Comparison of ENCODE assay signal across 22 cellular contexts in the genomic region with DNA sequence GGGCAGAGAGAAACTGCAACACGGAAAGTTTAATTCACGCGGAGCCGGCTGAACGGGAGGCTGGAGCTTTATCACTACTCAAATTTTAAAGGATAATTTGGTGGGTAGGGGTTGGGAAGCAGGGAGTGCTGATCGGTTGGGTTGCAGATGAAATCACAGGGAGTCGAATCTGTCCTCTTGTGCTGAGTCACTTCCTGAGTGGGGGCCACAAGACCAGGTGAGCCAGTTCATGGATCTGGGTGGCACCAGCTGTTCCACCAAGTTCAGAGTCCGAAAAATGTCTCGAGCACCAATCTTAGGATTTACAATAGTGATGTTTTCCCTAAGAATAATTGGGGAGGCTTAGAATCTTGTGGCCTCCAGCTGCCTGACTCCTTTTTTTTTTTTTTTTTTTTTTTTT. TPM values are rescaled to one million over a fixed set of nuclear protein-coding genes. Genes with fewer than 3 reads are reported as not detected.
DNase-seq lines count a peak whose midpoint lies in the region; FAIRE-seq and TF ChIP-seq lines count a peak whose summit lies in the region.
"Had no signal": no experiment of that assay in that cellular context is flagged by ENCODE, and none has a peak within 500 bp of the region (broad histone marks: within the 10 kb centered on the region; RNA-seq: fewer than 3 reads in every experiment).

No MANE protein-coding gene starts in this region.

- no peak for FAIRE-seq in astrocyte (lab: Jason Lieb, UNC)
- no peak for FAIRE-seq in GM19239 (lab: Jason Lieb, UNC)
- FAIRE-seq: GM12892, GM18507 had no signal

- H3K4me3 ChIP-seq in astrocyte (ENCODE audit: insufficient read depth, low read depth, low read length) = no peak overlapping the region
- no peak overlapping the region for H3K4me3 ChIP-seq in hepatocyte

- H3K27ac ChIP-seq in astrocyte (ENCODE audit: low read depth, low read length) (no peak overlapping the region), hepatocyte (no peak overlapping the region)

- WGBS in hepatocyte (ENCODE audit: low lambda C conversion rate, missing lambda C conversion rate) = 74% methylated on average over 9 of the region's 9 CpGs

- H3K9me3 ChIP-seq in astrocyte (ENCODE audit: insufficient read depth, low read depth, low read length) = no peaks in the 10 kb centered on the region
- H3K9me3 ChIP-seq in hepatocyte (ENCODE audit: low read depth) = no peaks in the 10 kb centered on the region
- H3K9me3 ChIP-seq: Peyer's patch had no signal

- peaks cover 8% of the 10 kb centered on the region for H3K4me1 Mint-ChIP-seq in astrocyte (ENCODE audit: low read depth, unreplicated experiment)
- H3K4me1 Mint-ChIP-seq: CD8-positive, alpha-beta memory T cell had no signal

- peaks cover 5% of the 10 kb centered on the region for H3K27me3 ChIP-seq in astrocyte (ENCODE audit: insufficient read depth, low read length)
- no peaks in the 10 kb centered on the region for H3K27me3 ChIP-seq in hepatocyte
- H3K27me3 ChIP-seq: Peyer's patch had no signal

- H3K79me2 ChIP-seq in astrocyte (ENCODE audit: insufficient read depth, low read length) (no peaks in the 10 kb centered on the region), hepatocyte (no peaks in the 10 kb centered on the region)

- TF ChIP-seq CTCF in astrocyte (IDR thresholded peaks at IDR 0.05; ENCODE audit: insufficient read depth, low read depth, low read length) (no peak), hepatocyte (IDR thresholded peaks at IDR 0.05; ENCODE audit: poor library complexity) (no peak)

- DNase-seq in A172 (ENCODE audit: low spot score) = peak; percentile 31
- DNase-seq in DMS53 treated with DMSO at 0.1 percent for 48 hours (lab: John Stamatoyannopoulos, UW; ENCODE audit: unreplicated experiment) = peak; percentile 3
- DNase-seq in astrocyte (ENCODE audit: low read depth) = no peak
- no peak for DNase-seq in activated CD8-positive, alpha-beta memory T cell treated with anti-CD3 and anti-CD28 coated beads, Interleukin-2, amount 50 U/mL, for 48 hours
- DNase-seq in GM19239 (ENCODE audit: insufficient read length, low spot score) = no peak
- DNase-seq in hepatocyte (ENCODE audit: low spot score) = no peak
- DNase-seq: C1 segment of cervical spinal cord, DMS79, MM.1S, NCI-H1092, NCI-H146, NCI-H2029 treated with DMSO at 0.1 percent for 48 hours, NCI-H446 treated with DMSO at 0.1 percent for 48 hours, NCI-H69 had no signal

- H2AFZ ChIP-seq in astrocyte (ENCODE audit: low read depth, low read length) (no peak overlapping the region), hepatocyte (no peak overlapping the region)

- H3K9me3 Mint-ChIP-seq in astrocyte (ENCODE audit: unreplicated experiment) = peaks cover 2% of the 10 kb centered on the region
- H3K9me3 Mint-ChIP-seq: CD8-positive, alpha-beta memory T cell had no signal

- no peaks in the 10 kb centered on the region for H3K4me1 ChIP-seq in astrocyte (ENCODE audit: insufficient read depth, low read length)
- peaks cover 5% of the 10 kb centered on the region for H3K4me1 ChIP-seq in hepatocyte (ENCODE audit: insufficient read depth)

- peaks cover 2% of the 10 kb centered on the region for H3K36me3 Mint-ChIP-seq in astrocyte (ENCODE audit: low read depth, unreplicated experiment)

- peak overlapping the region; percentile 75 for H3K27ac Mint-ChIP-seq in astrocyte (ENCODE audit: unreplicated experiment)

- H4K20me1 ChIP-seq in astrocyte (ENCODE audit: insufficient read depth, low read length) (no peaks in the 10 kb centered on the region), hepatocyte (ENCODE audit: insufficient read depth, poor library complexity, severe bottlenecking) (no peaks in the 10 kb centered on the region)

- H3K36me3 ChIP-seq in astrocyte (ENCODE audit: insufficient read depth, low read length) = no peaks in the 10 kb centered on the region
- H3K36me3 ChIP-seq in hepatocyte (replicated peaks; ENCODE audit: insufficient read depth, low read depth) = no peaks in the 10 kb centered on the region
- H3K36me3 ChIP-seq: Peyer's patch had no signal

- no peaks in the 10 kb centered on the region for H3K9me2 ChIP-seq in hepatocyte (replicated peaks; ENCODE audit: insufficient read depth)

- no peak overlapping the region for H3K4me3 Mint-ChIP-seq in astrocyte (ENCODE audit: unreplicated experiment)

- H3K4me2 ChIP-seq in astrocyte (ENCODE audit: low read length) (no peak overlapping the region), hepatocyte (no peak overlapping the region)

- H3K9ac ChIP-seq in astrocyte (ENCODE audit: low read length) = no peak overlapping the region

- peaks cover 10% of the 10 kb centered on the region for H3K27me3 Mint-ChIP-seq in astrocyte (ENCODE audit: low read depth, unreplicated experiment)

RNA-seq across cellular contexts. Expression of a gene that starts 3.6 kb away (rescaled TPM):
- total RNA-seq in A172 (2014; rRNA removed; shearing (Covaris generic)) = 0.60 TPM in 1 of 2 replicates, not detected in the other
- total RNA-seq in astrocyte = not detected in 2 replicates
- total RNA-seq in hepatocyte = 146 and 156 TPM in 2 replicates
- polyA plus RNA-seq in hepatocyte = 178 and 324 TPM in 2 replicates
- total RNA-seq: CD8-positive, alpha-beta memory T cell; H7; LHCN-M2; SK-MEL-5 had no signal
- polyA plus RNA-seq: CD8-positive, alpha-beta memory T cell had no signal

RNA-seq across cellular contexts. Expression of a gene that starts 6.9 kb away (rescaled TPM):
- total RNA-seq in A172 (2014; rRNA removed; shearing (Covaris generic)) = not detected in 2 replicates
- total RNA-seq in astrocyte (0.77 and 1.1 TPM in 2 replicates), hepatocyte (2.3 TPM in 1 of 2 replicates, not detected in the other)
- 3.1 and 3.7 TPM in 2 replicates for polyA plus RNA-seq in hepatocyte
- total RNA-seq: H7, HT-29, LHCN-M2, SK-MEL-5 had no signal

RNA-seq across cellular contexts. Expression of a gene that starts 14.3 kb away (rescaled TPM):
- 6.6 and 9.6 TPM in 2 replicates for total RNA-seq in A172 (2014; rRNA removed; shearing (Covaris generic))
- 28.8 and 29.3 TPM in 2 replicates for total RNA-seq in astrocyte
- total RNA-seq in hepatocyte = 17.3 and 34.6 TPM in 2 replicates
- 31.1 and 35.0 TPM in 2 replicates for polyA plus RNA-seq in hepatocyte

RNA-seq across cellular contexts. Expression of a gene that starts 29.6 kb away (rescaled TPM):
- total RNA-seq in A172 (2014; rRNA removed; shearing (Covaris generic)) = 102 and 108 TPM in 2 replicates
- total RNA-seq in astrocyte (81.0 and 90.9 TPM in 2 replicates), hepatocyte (146 TPM in 2 replicates)
- polyA plus RNA-seq in hepatocyte = 167 and 204 TPM in 2 replicates

RNA-seq across cellular contexts. Expression of a gene that starts 34.8 kb away (rescaled TPM):
- 13.4 and 26.6 TPM in 2 replicates for total RNA-seq in A172 (2014; rRNA removed; shearing (Covaris generic))
- total RNA-seq in astrocyte = 23.8 and 25.5 TPM in 2 replicates
- 26.1 and 36.9 TPM in 2 replicates for total RNA-seq in hepatocyte
- polyA plus RNA-seq in hepatocyte = 48.5 and 56.9 TPM in 2 replicates

Comparison
In these comparisons a context has a peak if more than half of its experiments do, and no peak if none do; other contexts are left out.
1. DNase-seq: peak in A172 (single experiment) and DMS53 treated with DMSO at 0.1 percent for 48 hours (single experiment); none in astrocyte (single experiment), activated CD8-positive, alpha-beta memory T cell treated with anti-CD3 and anti-CD28 coated beads, Interleukin-2, amount 50 U/mL, for 48 hours (single experiment), GM19239 (single experiment) and hepatocyte (single experiment).
2. RNA of a gene that starts 3.6 kb away (total RNA-seq): 146 to 156 TPM in hepatocyte; 0.60 TPM in A172 and not detected in astrocyte; every median in the first group is over 10 times any median in the second.